22 cellular contexts compared by ENCODE assay signal in the genomic region with DNA sequence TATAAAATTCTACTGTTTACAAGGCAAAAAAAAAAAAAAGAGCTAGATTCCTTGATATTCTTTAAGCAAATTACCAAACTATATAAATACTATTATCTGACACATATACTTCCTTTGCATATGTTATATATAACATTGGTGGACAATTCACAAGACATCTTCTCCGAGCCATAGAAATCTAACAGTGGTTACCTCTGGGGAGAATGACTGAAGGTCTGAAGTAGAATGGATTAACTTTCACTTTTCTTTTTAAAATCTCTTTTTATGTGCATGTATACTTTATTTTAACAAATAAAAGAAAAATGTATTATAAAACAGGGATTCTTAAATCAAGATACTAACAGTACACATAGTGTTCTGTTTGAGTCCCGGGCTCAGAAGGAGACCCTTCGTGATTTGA.
A peak's percentile ranks its signal among the peaks of the same experiment; 100 is the strongest.
DNase-seq lines count a peak whose midpoint lies in the region; ATAC-seq and TF ChIP-seq lines count a peak whose summit lies in the region.
"Had no signal": no experiment of that assay in that cellular context is flagged by ENCODE, and none has a peak within 500 bp of the region (broad histone marks: within the 10 kb centered on the region; RNA-seq: fewer than 3 reads in every experiment).

No MANE protein-coding gene starts in this region.

- intact Hi-C loops in heart right ventricle (cut with DNase I) (loop anchor here in 1 of 10 donors (10.0 kb wide), 1 partner anchor 277 kb away; the partner anchor contains the start of gene ERCC4), left ventricle myocardium superior (cut with micrococcal nuclease) (no loop called here), transverse colon (cut with DNase I; ENCODE audit: low total_unique reads) (no loop called here)

- no peak overlapping the region for H2BK15ac ChIP-seq in mesenchymal stem cell (ENCODE audit: low read depth, poor library complexity, severe bottlenecking)

- TF ChIP-seq CTCF in heart right ventricle (IDR thresholded peaks at IDR 0.05): no peak
- TF ChIP-seq CTCF in transverse colon (IDR thresholded peaks at IDR 0.05): no peak
- TF ChIP-seq CTCF in upper lobe of left lung (IDR thresholded peaks at IDR 0.05): no peak

- H3K9me3 ChIP-seq in heart right ventricle (peaks cover 0 to 8% (median 0%) of the 10 kb centered on the region in 11 donors), endocrine pancreas (ENCODE audit: control insufficient read depth, low read length) (no peaks in the 10 kb centered on the region), mesenchymal stem cell (ENCODE audit: control insufficient read depth, low read length) (no peaks in the 10 kb centered on the region), transverse colon (no peaks in the 10 kb centered on the region), upper lobe of left lung (no peaks in the 10 kb centered on the region)
- H3K9me3 ChIP-seq: Caco-2, pancreas, stomach had no signal

- H3K4me3 ChIP-seq in heart right ventricle (peak overlapping the region in 7 of 10 donors; percentile 14 to 36 (median 26)), endocrine pancreas (ENCODE audit: control insufficient read depth, insufficient read depth, low read length) (peak overlapping the region; percentile 48), mesenchymal stem cell (ENCODE audit: insufficient read depth in 1 of 2, low read depth in 1 of 2, low read length in 2 of 2) (peak overlapping the region in 1 of 2 experiments; percentile 58), transverse colon (peak overlapping the region in 1 of 4 donors; percentile 3), upper lobe of left lung (no peak overlapping the region)
- H3K4me3 ChIP-seq: GM12878, pancreas had no signal

- no peak overlapping the region for H3K4me2 ChIP-seq in mesenchymal stem cell (ENCODE audit: low read length, poor library complexity, severe bottlenecking)

- DNase-seq in heart right ventricle (no peak), left ventricle myocardium superior (no peak), mesenchymal stem cell (no peak), transverse colon (no peak), NOMO-1 treated with DMSO at 0.1 percent for 48 hours (lab: John Stamatoyannopoulos, UW; ENCODE audit: unreplicated experiment) (no peak), upper lobe of left lung (no peak)
- DNase-seq: activated CD4-positive, alpha-beta T cell treated with anti-CD3 and anti-CD28 coated beads for 1 hour; activated CD8-positive, alpha-beta memory T cell treated with anti-CD3 and anti-CD28 coated beads for 24 hours; activated gamma-delta T cell; activated T-cell treated with anti-CD3 and anti-CD28 coated beads, Interleukin-2, amount 50 U/mL, for 1 hour; C1 segment of cervical spinal cord; DND-41; head of caudate nucleus; NCI-H1436; NCI-H524 treated with DMSO at 0.1 percent for 48 hours; nephron progenitor cell; pancreas; stomach had no signal

- H3K9ac ChIP-seq in endocrine pancreas (ENCODE audit: control insufficient read depth, insufficient read depth, low read length) (no peak overlapping the region), mesenchymal stem cell (ENCODE audit: low read length) (peak overlapping the region; percentile 76)

- no peak overlapping the region for H4K8ac ChIP-seq in mesenchymal stem cell (ENCODE audit: low read length)

- H2AK5ac ChIP-seq in mesenchymal stem cell (ENCODE audit: low read length, severe bottlenecking): no peak overlapping the region

- H2AFZ ChIP-seq in mesenchymal stem cell (ENCODE audit: low read depth, low read length): no peak overlapping the region

- peaks cover 0 to 53% (median 35%) of the 10 kb centered on the region in 9 donors for H3K4me1 ChIP-seq in heart right ventricle
- peaks cover 24% of the 10 kb centered on the region for H3K4me1 ChIP-seq in endocrine pancreas (ENCODE audit: control insufficient read depth, insufficient read depth, low read length)
- H3K4me1 ChIP-seq in mesenchymal stem cell (ENCODE audit: control insufficient read depth, insufficient read depth, low read depth, low read length): no peaks in the 10 kb centered on the region
- peaks cover 3 to 16% (median 11%) of the 10 kb centered on the region in 4 donors for H3K4me1 ChIP-seq in transverse colon
- H3K4me1 ChIP-seq in upper lobe of left lung: peaks cover 14 to 15% (median 14%) of the 10 kb centered on the region in 4 donors

- no peak overlapping the region for H3K4ac ChIP-seq in mesenchymal stem cell (ENCODE audit: low read depth in 1 of 2, low read length in 2 of 2)

- H3K18ac ChIP-seq in mesenchymal stem cell (ENCODE audit: low read depth in 1 of 2, low read length in 2 of 2): no peak overlapping the region

- H3K27me3 ChIP-seq in heart right ventricle: no peaks in the 10 kb centered on the region
- H3K27me3 ChIP-seq in endocrine pancreas (ENCODE audit: control insufficient read depth, insufficient read depth, low read length): no peaks in the 10 kb centered on the region
- H3K27me3 ChIP-seq in mesenchymal stem cell (ENCODE audit: control insufficient read depth in 1 of 2, insufficient read depth in 1 of 2, low read length in 2 of 2): no peaks in the 10 kb centered on the region
- H3K27me3 ChIP-seq in transverse colon: no peaks in the 10 kb centered on the region
- H3K27me3 ChIP-seq in upper lobe of left lung: no peaks in the 10 kb centered on the region
- H3K27me3 ChIP-seq: pancreas, stomach had no signal

- no peak for TF ChIP-seq POLR2A in transverse colon (IDR thresholded peaks at IDR 0.05)
- TF ChIP-seq POLR2A in upper lobe of left lung (IDR thresholded peaks at IDR 0.05): no peak

- H3K27ac ChIP-seq in heart right ventricle (peak overlapping the region in 6 of 10 donors; percentile 21 to 77 (median 50)), mesenchymal stem cell (ENCODE audit: low read length, poor library complexity, severe bottlenecking) (no peak overlapping the region), transverse colon (peak overlapping the region; percentile 21 to 65 (median 42)), upper lobe of left lung (peak overlapping the region in 2 of 4 donors; percentile 37 to 67)

- ATAC-seq in heart right ventricle: peak in 1 of 8 donors; percentile 54
- no peak for ATAC-seq in left ventricle myocardium superior
- no peak for ATAC-seq in upper lobe of left lung (ENCODE audit: low FRiP score in 2 of 2)
- ATAC-seq in GM19328 (IDR thresholded peaks at IDR 0.05; ENCODE audit: unreplicated experiment): no peak

- no peak overlapping the region for H3K23ac ChIP-seq in mesenchymal stem cell (ENCODE audit: low read length in 2 of 2)

- H3K79me1 ChIP-seq in mesenchymal stem cell (replicated peaks; ENCODE audit: low read length, poor library complexity, severe bottlenecking): peaks cover 17% of the 10 kb centered on the region

- 65 to 79% methylated on average over 3 of the region's 3 CpGs for WGBS in heart right ventricle, 2 donors
- no CpG with 5 or more reads among the region's 3 CpGs for WGBS in mesenchymal stem cell
- WGBS in transverse colon (ENCODE audit: low coverage in 1 of 2), 2 donors: 48 to 61% methylated on average over 3 of the region's 3 CpGs
- WGBS in upper lobe of left lung, 2 donors: 53 to 54% methylated on average over 3 of the region's 3 CpGs

- no peak overlapping the region for H2BK120ac ChIP-seq in mesenchymal stem cell (ENCODE audit: low read depth, low read length)

- H3K14ac ChIP-seq in mesenchymal stem cell (ENCODE audit: low read length in 2 of 2): no peak overlapping the region

- no peak overlapping the region for H2BK5ac ChIP-seq in mesenchymal stem cell (ENCODE audit: low read depth, low read length, poor library complexity, severe bottlenecking)

- H3K36me3 ChIP-seq in heart right ventricle (peaks cover 0 to 6% (median 0%) of the 10 kb centered on the region in 9 donors), endocrine pancreas (ENCODE audit: control insufficient read depth, insufficient read depth, low read length) (no peaks in the 10 kb centered on the region), mesenchymal stem cell (ENCODE audit: control insufficient read depth in 1 of 2, insufficient read depth in 2 of 2, low read depth in 1 of 2, low read length in 2 of 2) (no peaks in the 10 kb centered on the region), transverse colon (no peaks in the 10 kb centered on the region), upper lobe of left lung (no peaks in the 10 kb centered on the region)
- H3K36me3 ChIP-seq: pancreas, stomach had no signal

- no peak overlapping the region for H2BK12ac ChIP-seq in mesenchymal stem cell (ENCODE audit: low read length in 2 of 2)

- H4K91ac ChIP-seq in mesenchymal stem cell (ENCODE audit: low read length): no peak overlapping the region

- no peak for TF ChIP-seq EP300 in transverse colon (IDR thresholded peaks at IDR 0.05; ENCODE audit: low read depth)
- TF ChIP-seq EP300 in upper lobe of left lung (IDR thresholded peaks at IDR 0.05): no peak

- in situ Hi-C loops in transverse colon (cut with MboI; ENCODE audit: low pct_ligation_motif_present in 1 of 4, low pct_unique_long_range_greater_than_20kb in 1 of 4, low sequenced_read_pairs in 3 of 4): no loop called here

Comparison
In these comparisons a context has a peak if more than half of its experiments do, and no peak if none do; other contexts are left out.
1. H3K4me3 ChIP-seq: peak in heart right ventricle (7 of 10) and endocrine pancreas (single experiment); none in upper lobe of left lung (0 of 4).